8 cellular contexts compared by ENCODE assay signal in the genomic region with DNA sequence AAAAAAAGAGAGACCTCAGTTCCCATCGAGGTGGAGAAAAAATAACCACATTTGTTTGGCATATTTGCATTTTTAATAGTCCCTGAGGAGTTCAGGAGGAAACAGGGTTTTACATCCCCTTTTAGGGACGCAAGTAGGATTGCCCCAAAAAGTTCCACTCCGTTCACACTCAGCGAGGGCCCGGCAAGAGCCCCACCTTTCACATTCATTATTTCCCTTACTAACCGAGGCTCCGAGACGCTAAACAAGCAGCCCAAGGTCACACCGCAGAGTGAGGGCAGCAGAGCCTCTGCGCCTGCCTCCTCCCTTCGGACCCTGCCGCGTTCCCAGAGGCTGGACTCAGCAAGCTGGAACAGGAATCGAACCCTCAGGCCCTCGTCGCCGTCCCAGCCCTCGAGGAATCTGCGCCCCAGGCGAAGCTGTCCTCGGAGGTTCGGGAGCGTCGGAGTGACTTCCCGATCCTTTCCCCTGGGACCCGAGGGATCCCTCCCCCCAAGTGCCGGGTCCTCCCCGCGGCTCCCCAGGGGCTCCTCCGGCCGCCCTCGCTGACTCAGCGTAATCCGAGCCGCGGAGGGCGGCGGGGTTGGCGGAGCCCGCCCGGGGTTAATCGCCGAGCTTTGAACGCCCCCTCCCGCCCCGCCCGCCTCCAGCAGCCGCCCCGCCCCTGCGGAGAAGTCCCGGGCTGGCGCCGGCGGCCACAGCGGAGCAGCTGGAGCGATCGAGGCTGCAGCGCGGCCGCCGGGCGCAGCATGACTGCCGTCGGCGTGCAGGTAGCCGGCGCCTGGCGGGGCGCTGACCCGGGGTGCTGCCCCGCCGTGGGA. TPM values are rescaled to one million over a fixed set of nuclear protein-coding genes. Genes with fewer than 3 reads are reported as not detected.
A peak's percentile ranks its signal among the peaks of the same experiment; 100 is the strongest.
DNase-seq lines count a peak whose midpoint lies in the region; ATAC-seq, FAIRE-seq and TF ChIP-seq lines count a peak whose summit lies in the region.

A gene with protein sequence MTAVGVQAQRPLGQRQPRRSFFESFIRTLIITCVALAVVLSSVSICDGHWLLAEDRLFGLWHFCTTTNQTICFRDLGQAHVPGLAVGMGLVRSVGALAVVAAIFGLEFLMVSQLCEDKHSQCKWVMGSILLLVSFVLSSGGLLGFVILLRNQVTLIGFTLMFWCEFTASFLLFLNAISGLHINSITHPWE (plus strand): TSS at position 700 of the 821 bp plus-strand sequence. CDS start 50 bp downstream, at position 750.

- peak within 1 kb of the TSS; percentile 70; the same call in 1 of the 2 replicates for H2AK5ac ChIP-seq in H1 (ENCODE audit: low read depth, low read length)
- H2AK5ac ChIP-seq in mesenchymal stem cell (ENCODE audit: low read length, severe bottlenecking): peak within 1 kb of the TSS; percentile 87

- no peak; a peak in 1 of 4 replicates for TF ChIP-seq RAD21 in H1 (IDR thresholded peaks at IDR 0.05 in 1 of 2, conservative IDR thresholded peaks at IDR 0.05 in 1 of 2; ENCODE audit: low read depth in 2 of 2, low read length in 2 of 2)

- H3K27ac ChIP-seq in H1 (ENCODE audit: low read depth, low read length) (peak within 1 kb of the TSS; percentile 65; the same call in 1 of the 2 replicates), mesenchymal stem cell (ENCODE audit: low read length, poor library complexity, severe bottlenecking) (peak within 1 kb of the TSS; percentile 91), thoracic aorta (peak within 1 kb of the TSS; percentile 18 to 27)

- H3K18ac ChIP-seq in H1 (ENCODE audit: extremely low read depth, low read length): peak within 1 kb of the TSS; percentile 99
- peak within 1 kb of the TSS; percentile 67 to 68 for H3K18ac ChIP-seq in mesenchymal stem cell (ENCODE audit: low read depth in 1 of 2, low read length in 2 of 2)

- peaks cover 0 to 28% (median 15%) of the 10 kb centered on the region in 4 experiments; a peak in 6 of 7 replicates for H3K4me1 ChIP-seq in H1 (replicated peaks in 1 of 4; ENCODE audit: control insufficient read depth in 3 of 4, insufficient read depth in 4 of 4, low read length in 3 of 4)
- peaks cover 48% of the 10 kb centered on the region for H3K4me1 ChIP-seq in mesenchymal stem cell (ENCODE audit: control insufficient read depth, insufficient read depth, low read depth, low read length)
- peaks cover 3 to 25% of the 10 kb centered on the region in 2 donors for H3K4me1 ChIP-seq in thoracic aorta (ENCODE audit: control insufficient read depth in 1 of 2, low read depth in 2 of 2)

- H3K4me2 ChIP-seq in H1 (ENCODE audit: insufficient read depth in 1 of 2, low read depth in 2 of 2, low read length in 2 of 2) (peak within 1 kb of the TSS; percentile 94 to 98), mesenchymal stem cell (ENCODE audit: low read length, poor library complexity, severe bottlenecking) (peak within 1 kb of the TSS; percentile 78)

- H3K27me3 ChIP-seq in H1 (replicated peaks in 1 of 4; ENCODE audit: control insufficient read depth in 3 of 4, extremely low read depth in 1 of 4, insufficient read depth in 3 of 4, low read length in 3 of 4) (peaks cover 0 to 14% (median 6%) of the 10 kb centered on the region in 4 experiments; a peak in 6 of 7 replicates), mesenchymal stem cell (ENCODE audit: control insufficient read depth in 1 of 2, insufficient read depth in 1 of 2, low read length in 2 of 2) (peaks cover 4 to 60% of the 10 kb centered on the region in 2 experiments), thoracic aorta (replicated peaks; ENCODE audit: insufficient read depth) (no peaks in the 10 kb centered on the region)

- POLR2A ChIA-PET in H1 (lab: Charles Lee; ENCODE audit: partially characterized antibody): interaction anchor here (1.0 to 4.2 kb wide), 5 partner anchors 10 to 64 kb away, joined by 4 to 22 read pairs (median 5); a partner anchor contains a TSS

- H3K4ac ChIP-seq in H1 (replicated peaks; ENCODE audit: insufficient read length, low read depth, low read length): peak within 1 kb of the TSS; percentile 95
- peak within 1 kb of the TSS; percentile 15 to 64 for H3K4ac ChIP-seq in mesenchymal stem cell (ENCODE audit: low read depth in 1 of 2, low read length in 2 of 2)

- H2BK5ac ChIP-seq in H1 (ENCODE audit: low read depth, low read length) (peak within 1 kb of the TSS; percentile 95; the same call in 1 of the 2 replicates), mesenchymal stem cell (ENCODE audit: low read depth, low read length, poor library complexity, severe bottlenecking) (peak within 1 kb of the TSS; percentile 87)

- TF ChIP-seq POLR2A in H1 (IDR thresholded peaks at IDR 0.05; ENCODE audit: control extremely low read depth in 1 of 2, low read depth in 2 of 2, low read length in 2 of 2): peak in 1 of 2 experiments; percentile 26; a peak in 1 of 3 replicates

- H2BK120ac ChIP-seq in H1 (replicated peaks; ENCODE audit: low read depth, low read length) (peak within 1 kb of the TSS; percentile 71), mesenchymal stem cell (ENCODE audit: low read depth, low read length) (peak within 1 kb of the TSS; percentile 36)

- H3K23me2 ChIP-seq in H1 (ENCODE audit: low read depth, low read length): peaks cover 11% of the 10 kb centered on the region; the same call in 1 of the 2 replicates

- DNase-seq in NCI-H2081 (lab: John Stamatoyannopoulos, UW) (peak; percentile 19 to 53), NCI-H2081 treated with DMSO at 0.1 percent for 48 hours (lab: John Stamatoyannopoulos, UW) (no peak), OCI-M2 (lab: John Stamatoyannopoulos, UW; ENCODE audit: unreplicated experiment) (peak; percentile 9), H1 (ENCODE audit: low read depth in 1 of 2, low spot score in 2 of 2) (peak; percentile 50 to 79), mesenchymal stem cell (peak; percentile 79), thoracic aorta (ENCODE audit: low spot score) (no peak)

- no peak within 1 kb of the TSS for H3K23ac ChIP-seq in H1 (ENCODE audit: insufficient read length)
- H3K23ac ChIP-seq in mesenchymal stem cell (ENCODE audit: low read length in 2 of 2): no peak within 1 kb of the TSS

- H2BK12ac ChIP-seq in H1 (ENCODE audit: low read depth, low read length) (peak within 1 kb of the TSS; percentile 98), mesenchymal stem cell (ENCODE audit: low read length in 2 of 2) (peak within 1 kb of the TSS in 1 of 2 experiments; percentile 79)

- H2BK15ac ChIP-seq in H1 (ENCODE audit: low read length): peak within 1 kb of the TSS; percentile 98; the same call in 1 of the 2 replicates
- peak within 1 kb of the TSS; percentile 37 for H2BK15ac ChIP-seq in mesenchymal stem cell (ENCODE audit: low read depth, poor library complexity, severe bottlenecking)

- peak within 1 kb of the TSS; percentile 40 for H2BK20ac ChIP-seq in H1 (ENCODE audit: low read length)

- H2AFZ ChIP-seq in H1 (ENCODE audit: low read length): peak within 1 kb of the TSS; percentile 65
- H2AFZ ChIP-seq in mesenchymal stem cell (ENCODE audit: low read depth, low read length): peak within 1 kb of the TSS; percentile 3

- peak within 1 kb of the TSS; percentile 88 for H4K5ac ChIP-seq in H1 (ENCODE audit: insufficient read length, low read depth, low read length)

- peak within 1 kb of the TSS; percentile 19 for H3K56ac ChIP-seq in H1 (replicated peaks; ENCODE audit: insufficient read length, low read depth, low read length)

- H4K8ac ChIP-seq in H1 (ENCODE audit: extremely low read depth, insufficient read depth, low read length): peak within 1 kb of the TSS; percentile 93; the same call in 1 of the 2 replicates
- peak within 1 kb of the TSS; percentile 90 for H4K8ac ChIP-seq in mesenchymal stem cell (ENCODE audit: low read length)

- H3K14ac ChIP-seq in H1 (ENCODE audit: insufficient read length): no peak within 1 kb of the TSS
- peak within 1 kb of the TSS in 1 of 2 experiments; percentile 19 for H3K14ac ChIP-seq in mesenchymal stem cell (ENCODE audit: low read length in 2 of 2)

- no peaks in the 10 kb centered on the region for H3K9me3 ChIP-seq in H1 (ENCODE audit: insufficient read depth in 2 of 2, low read depth in 1 of 2, low read length in 1 of 2)
- H3K9me3 ChIP-seq in mesenchymal stem cell (ENCODE audit: control insufficient read depth, low read length): no peaks in the 10 kb centered on the region
- no peaks in the 10 kb centered on the region for H3K9me3 ChIP-seq in thoracic aorta

- TF ChIP-seq CTCF in H1 (IDR thresholded peaks at IDR 0.05; ENCODE audit: control extremely low read depth in 1 of 3, insufficient read depth in 1 of 3, low read depth in 1 of 3, low read length in 3 of 3): no peak
- TF ChIP-seq CTCF in thoracic aorta (IDR thresholded peaks at IDR 0.05): no peak

- H4K91ac ChIP-seq in H1 (replicated peaks; ENCODE audit: insufficient read length, low read length): peak within 1 kb of the TSS; percentile 92
- peak within 1 kb of the TSS; percentile 85 for H4K91ac ChIP-seq in mesenchymal stem cell (ENCODE audit: low read length)

- H3K4me3 ChIP-seq in H1 (ENCODE audit: extremely low read depth in 1 of 4, insufficient read depth in 2 of 4, low read depth in 3 of 4, low read length in 4 of 4) (peak within 1 kb of the TSS; percentile 58 to 72 (median 68)), mesenchymal stem cell (ENCODE audit: insufficient read depth in 1 of 2, low read depth in 1 of 2, low read length in 2 of 2) (peak within 1 kb of the TSS; percentile 55 to 75), thoracic aorta (peak within 1 kb of the TSS; percentile 80)

- H3K36me3 ChIP-seq in H1 (ENCODE audit: control insufficient read depth in 2 of 4, insufficient read depth in 4 of 4, low read length in 3 of 4): no peaks in the 10 kb centered on the region
- H3K36me3 ChIP-seq in mesenchymal stem cell (ENCODE audit: control insufficient read depth in 1 of 2, insufficient read depth in 2 of 2, low read depth in 1 of 2, low read length in 2 of 2): peaks cover 0 to 5% of the 10 kb centered on the region in 2 experiments
- no peaks in the 10 kb centered on the region for H3K36me3 ChIP-seq in thoracic aorta

- H3K79me2 ChIP-seq in H1 (ENCODE audit: control insufficient read depth in 1 of 2, insufficient read depth in 2 of 2, low read length in 2 of 2): no peaks in the 10 kb centered on the region

- CTCF ChIA-PET in H1 (lab: Charles Lee; ENCODE audit: partially characterized antibody): interaction anchor here (0.6 to 1.2 kb wide), 3 partner anchors 21 to 51 kb away, joined by 3 to 5 read pairs (median 4); no protein-coding TSS in a partner anchor

- H3K79me1 ChIP-seq in H1 (ENCODE audit: low read depth, low read length) (0 out of 2 replicates have a peak, but pooled peaks cover 2% of the 10 kb centered on the region), mesenchymal stem cell (replicated peaks; ENCODE audit: low read length, poor library complexity, severe bottlenecking) (peaks cover 11% of the 10 kb centered on the region)

- 9% methylated on average over 24 of the region's 72 CpGs; no CpG with 5 or more reads in 1 of the 2 experiments for WGBS in H1 (ENCODE audit: extremely low coverage in 1 of 2, insufficient coverage in 1 of 2, insufficient read length in 1 of 2, insufficient replicate concordance in 2 of 2, low coverage in 1 of 2, low lambda C conversion rate in 2 of 2, missing lambda C conversion rate in 1 of 2), 2 experiments
- 2% methylated on average over 44 of the region's 72 CpGs for WGBS in mesenchymal stem cell

- ATAC-seq in GM19452 (IDR thresholded peaks at IDR 0.05; ENCODE audit: unreplicated experiment): peak; percentile 68
- ATAC-seq in HG03432 (IDR thresholded peaks at IDR 0.05; ENCODE audit: unreplicated experiment): peak; percentile 74
- peak; percentile 58 for ATAC-seq in thoracic aorta (ENCODE audit: insufficient number of reproducible peaks, low FRiP score, low read depth)

- TF ChIP-seq EP300 in H1 (IDR thresholded peaks at IDR 0.05; ENCODE audit: borderline replicate concordance in 1 of 2, low read depth in 2 of 2, low read length in 2 of 2): no peak

- peaks cover 2% of the 10 kb centered on the region in 2 experiments for H4K20me1 ChIP-seq in H1 (replicated peaks in 1 of 2; ENCODE audit: control insufficient read depth in 1 of 2, insufficient read depth in 2 of 2, low read length in 2 of 2)

- no peak for FAIRE-seq in H1 (lab: Jason Lieb, UNC)

- peak within 1 kb of the TSS in 3 of 4 experiments; percentile 50 to 63 (median 59); a peak in 6 of 7 replicates for H3K9ac ChIP-seq in H1 (replicated peaks in 1 of 4; ENCODE audit: extremely low read depth in 1 of 4, low read depth in 3 of 4, low read length in 3 of 4)
- H3K9ac ChIP-seq in mesenchymal stem cell (ENCODE audit: low read length): peak within 1 kb of the TSS; percentile 80

RNA-seq across cellular contexts. Expression of the gene that starts here (rescaled TPM):
- total RNA-seq in H1 (2021; fragmentation: NEBNext Ultra II Directional; extraction: Animal tissue kit (Norgen Biotek cat#: 25700)): 9.9 and 11.0 TPM in 2 replicates
- polyA plus RNA-seq in H1 (2011; rRNA removed): 16.2 and 20.4 TPM in 2 replicates
- polyA plus RNA-seq in H1 (2011; cell fraction: cytosol; rRNA removed): 13.4 TPM
- 13.5 TPM for polyA plus RNA-seq in H1 (2011; cell fraction: nucleus; rRNA removed)
- 7.9 to 9.4 TPM (median 8.6 TPM) in 4 replicates for polyA plus RNA-seq in H1 (2012, experiment 1 of 2)
- 12.2 TPM for polyA plus RNA-seq in H1 (2012, experiment 2 of 2)
- polyA plus RNA-seq in H1 (2013, experiment 1 of 2): 9.0 TPM
- 10.0 TPM for polyA plus RNA-seq in H1 (2013, experiment 2 of 2)
- 6.5 and 8.2 TPM in 2 replicates for polyA minus RNA-seq in H1 (2011; rRNA and poly(A)+ RNA removed)
- polyA minus RNA-seq in H1 (2011; cell fraction: cytosol; rRNA and poly(A)+ RNA removed): 4.6 TPM
- polyA minus RNA-seq in H1 (2011; cell fraction: nucleus; rRNA and poly(A)+ RNA removed): 9.5 TPM
- polyA plus RNA-seq in mesenchymal stem cell (2013, experiment 1 of 2): 1.3 TPM
- 1.5 TPM for polyA plus RNA-seq in mesenchymal stem cell (2013, experiment 2 of 2)
- total RNA-seq in thoracic aorta: 10 to 100 TPM in 1 of 2 donors, 1 to 10 TPM in 1; 4.9 to 12.3 TPM

Comparison
In these comparisons a context has a peak if more than half of its experiments do, and no peak if none do; other contexts are left out.
1. DNase-seq: peak in NCI-H2081 (2 of 2), OCI-M2 (single experiment), H1 (2 of 2) and mesenchymal stem cell (single experiment); none in NCI-H2081 treated with DMSO at 0.1 percent for 48 hours (single experiment) and thoracic aorta (single experiment).
2. H3K27ac ChIP-seq: peak in every context shown above with its lines; median percentile 91 in mesenchymal stem cell; 65 in H1; 22 in thoracic aorta.
3. Peak in every context shown above with its lines, with median percentiles within 50 percentile points of each other: ATAC-seq and H3K4me3 ChIP-seq.